11 cellular contexts compared by ENCODE assay signal in the genomic region with DNA sequence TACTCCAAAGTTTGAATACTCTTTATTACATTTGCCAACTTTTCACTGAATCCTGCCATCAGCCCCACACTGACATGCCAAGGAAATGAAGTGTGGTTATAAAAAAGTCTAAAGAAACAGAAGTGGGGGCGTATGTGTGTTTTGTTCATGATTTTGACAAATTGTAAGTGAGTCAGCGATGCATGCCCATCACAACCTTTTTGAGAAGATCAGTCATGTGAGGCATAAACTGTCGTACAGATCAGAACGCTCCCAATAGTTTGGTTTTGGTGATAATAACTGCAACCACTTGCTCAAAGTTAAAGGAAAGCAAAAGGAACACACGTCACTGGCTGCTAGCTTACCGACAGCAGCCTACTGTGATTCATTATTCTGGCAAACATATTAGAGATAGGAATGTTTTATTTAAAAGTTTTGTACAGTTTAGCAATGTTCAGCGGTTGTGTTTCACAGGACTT.
DNase-seq lines count a peak whose midpoint lies in the region; ATAC-seq and TF ChIP-seq lines count a peak whose summit lies in the region.
"Had no signal": no experiment of that assay in that cellular context is flagged by ENCODE, and none has a peak within 500 bp of the region (broad histone marks: within the 10 kb centered on the region; RNA-seq: fewer than 3 reads in every experiment).

No MANE protein-coding gene starts in this region.

- peak overlapping the region; percentile 39 for H3K27ac ChIP-seq in hepatocyte
- peak overlapping the region; percentile 63 to 76 for H3K27ac ChIP-seq in aorta (ENCODE audit: low read depth in 1 of 2, low read length in 2 of 2)

- intact Hi-C loops in aorta (cut with DNase I): loop anchor here in 1 of 2 donors (5.0 kb wide), 3 partner anchors 77 to 277 kb away; a partner anchor contains a TSS

- WGBS in hepatocyte (ENCODE audit: low lambda C conversion rate, missing lambda C conversion rate): 64% methylated on average over 7 of the region's 7 CpGs
- 2 to 3% methylated on average over 7 of the region's 7 CpGs for WGBS in aorta, 2 donors

- H3K36me3 ChIP-seq in hepatocyte (replicated peaks; ENCODE audit: insufficient read depth, low read depth): no peaks in the 10 kb centered on the region
- H3K36me3 ChIP-seq in aorta (ENCODE audit: control insufficient read depth in 1 of 2, insufficient read depth in 2 of 2, low read length in 1 of 2): no peaks in the 10 kb centered on the region
- H3K36me3 ChIP-seq in H7 (replicated peaks; ENCODE audit: control insufficient read depth, insufficient read depth, low read length): no peaks in the 10 kb centered on the region

- ATAC-seq in aorta (ENCODE audit: low FRiP score): peak; percentile 79

- H4K20me1 ChIP-seq in hepatocyte (ENCODE audit: insufficient read depth, poor library complexity, severe bottlenecking): no peaks in the 10 kb centered on the region

- no peaks in the 10 kb centered on the region for H3K27me3 ChIP-seq in hepatocyte
- H3K27me3 ChIP-seq in aorta (ENCODE audit: control insufficient read depth in 1 of 2, insufficient read depth in 2 of 2, low read length in 1 of 2): no peaks in the 10 kb centered on the region
- no peaks in the 10 kb centered on the region for H3K27me3 ChIP-seq in H7 (ENCODE audit: control insufficient read depth, insufficient read depth, low read length)

- H3K4me3 ChIP-seq in hepatocyte (no peak overlapping the region), aorta (ENCODE audit: low read length in 2 of 2) (peak overlapping the region; percentile 34 to 40), H7 (ENCODE audit: insufficient read depth, low read depth, low read length) (no peak overlapping the region)

- peak overlapping the region; percentile 33 for H3K4me2 ChIP-seq in hepatocyte

- DNase-seq in stimulated activated CD4-positive, alpha-beta T cell treated with anti-CD3 and anti-CD28 coated beads, Interleukin-15, amount 100 ng/mL, for 24 hours: peak; percentile 7
- no peak for DNase-seq in stimulated activated CD4-positive, alpha-beta T cell treated with anti-CD3 and anti-CD28 coated beads, Interleukin-2, amount 100 ng/mL, for 24 hours
- peak; percentile 98 for DNase-seq in amniotic epithelial cell (ENCODE audit: low read depth)
- DNase-seq in hepatocyte (ENCODE audit: low spot score): peak; percentile 16
- no peak for DNase-seq in aorta
- DNase-seq in putamen (ENCODE audit: low spot score): no peak
- no peak for DNase-seq in globus pallidus (ENCODE audit: low spot score)
- no peak for DNase-seq in H7
- DNase-seq: activated CD4-positive, alpha-beta T cell treated with anti-CD3 and anti-CD28 coated beads, Interleukin-2, amount 50 U/mL, for 1 hour; NCI-H1436; stimulated activated CD4-positive, alpha-beta T cell treated with anti-CD3 and anti-CD28 coated beads, Interleukin-4, amount 100 ng/mL, for 4 hours had no signal

- H2AFZ ChIP-seq in hepatocyte: no peak overlapping the region

- H3K9me3 ChIP-seq in hepatocyte (ENCODE audit: low read depth) (no peaks in the 10 kb centered on the region), aorta (ENCODE audit: control insufficient read depth, low read length) (no peaks in the 10 kb centered on the region)

- TF ChIP-seq CTCF in hepatocyte (IDR thresholded peaks at IDR 0.05; ENCODE audit: poor library complexity): no peak

- H3K4me1 ChIP-seq in hepatocyte (ENCODE audit: insufficient read depth) (no peaks in the 10 kb centered on the region), aorta (ENCODE audit: control insufficient read depth in 1 of 2, insufficient read depth in 2 of 2, low read length in 2 of 2) (peaks cover 0 to 1% of the 10 kb centered on the region in 2 donors)

- H3K79me2 ChIP-seq in hepatocyte: no peaks in the 10 kb centered on the region

- no peaks in the 10 kb centered on the region for H3K9me2 ChIP-seq in hepatocyte (replicated peaks; ENCODE audit: insufficient read depth)

Comparison
In these comparisons a context has a peak if more than half of its experiments do, and no peak if none do; other contexts are left out.
1. DNase-seq: peak in stimulated activated CD4-positive, alpha-beta T cell treated with anti-CD3 and anti-CD28 coated beads, Interleukin-15, amount 100 ng/mL, for 24 hours (single experiment), amniotic epithelial cell (single experiment) and hepatocyte (single experiment); none in stimulated activated CD4-positive, alpha-beta T cell treated with anti-CD3 and anti-CD28 coated beads, Interleukin-2, amount 100 ng/mL, for 24 hours (0 of 2), aorta (0 of 2), putamen (single experiment), globus pallidus (single experiment) and H7 (single experiment).
2. H3K4me3 ChIP-seq: peak in aorta (2 of 2); none in hepatocyte (single experiment) and H7 (single experiment).